In the genomic region with DNA sequence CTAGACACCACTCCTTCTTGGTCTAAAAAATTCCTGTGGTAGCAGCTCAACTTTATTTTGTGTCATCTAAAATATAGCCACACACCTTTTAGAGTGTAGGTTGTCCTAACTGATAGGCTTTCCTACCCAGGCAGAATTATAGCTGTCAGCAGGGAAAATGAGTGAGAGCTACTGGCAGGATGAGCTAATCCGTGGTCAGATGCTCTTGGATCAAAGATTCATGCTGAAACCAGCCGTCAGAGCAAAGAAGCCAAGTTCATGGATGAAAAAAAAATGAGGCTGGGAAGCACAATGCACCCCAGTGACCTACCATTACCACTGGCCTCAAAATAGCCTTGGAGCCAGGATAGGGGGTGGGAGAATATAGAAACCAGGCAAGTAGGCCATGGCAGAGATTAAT, we compare ENCODE assay signal across 1 cellular context.
TF ChIP-seq lines count a peak whose summit lies in the region.

No MANE protein-coding gene starts in this region.

TF ChIP-seq in endothelial cell of umbilical vein, 7 proteins besides CTCF, POLR2A, EP300 and RAD21 (continued from another document):
- TF ChIP-seq, protein P1, sequence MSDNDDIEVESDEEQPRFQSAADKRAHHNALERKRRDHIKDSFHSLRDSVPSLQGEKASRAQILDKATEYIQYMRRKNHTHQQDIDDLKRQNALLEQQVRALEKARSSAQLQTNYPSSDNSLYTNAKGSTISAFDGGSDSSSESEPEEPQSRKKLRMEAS (IDR thresholded peaks at IDR 0.05; ENCODE audit: insufficient read depth, insufficient read length), result no peak
- TF ChIP-seq EZH2 (IDR thresholded peaks at IDR 0.05; ENCODE audit: borderline replicate concordance, low read depth, low read length, severe bottlenecking) (no peak), MYC (IDR thresholded peaks at IDR 0.05; ENCODE audit: low read depth, low read length) (no peak), GATA2 (IDR thresholded peaks at IDR 0.05; ENCODE audit: insufficient read depth, insufficient read length, low read depth, low read length) (no peak), JUN (IDR thresholded peaks at IDR 0.05; ENCODE audit: borderline replicate concordance, insufficient read depth, insufficient read length, low read depth) (no peak), POLR2AphosphoS5 (IDR thresholded peaks at IDR 0.05; ENCODE audit: insufficient read depth, low read depth, low read length) (no peak)
